Comparison of ENCODE assay signal across 8 cellular contexts in the genomic region with DNA sequence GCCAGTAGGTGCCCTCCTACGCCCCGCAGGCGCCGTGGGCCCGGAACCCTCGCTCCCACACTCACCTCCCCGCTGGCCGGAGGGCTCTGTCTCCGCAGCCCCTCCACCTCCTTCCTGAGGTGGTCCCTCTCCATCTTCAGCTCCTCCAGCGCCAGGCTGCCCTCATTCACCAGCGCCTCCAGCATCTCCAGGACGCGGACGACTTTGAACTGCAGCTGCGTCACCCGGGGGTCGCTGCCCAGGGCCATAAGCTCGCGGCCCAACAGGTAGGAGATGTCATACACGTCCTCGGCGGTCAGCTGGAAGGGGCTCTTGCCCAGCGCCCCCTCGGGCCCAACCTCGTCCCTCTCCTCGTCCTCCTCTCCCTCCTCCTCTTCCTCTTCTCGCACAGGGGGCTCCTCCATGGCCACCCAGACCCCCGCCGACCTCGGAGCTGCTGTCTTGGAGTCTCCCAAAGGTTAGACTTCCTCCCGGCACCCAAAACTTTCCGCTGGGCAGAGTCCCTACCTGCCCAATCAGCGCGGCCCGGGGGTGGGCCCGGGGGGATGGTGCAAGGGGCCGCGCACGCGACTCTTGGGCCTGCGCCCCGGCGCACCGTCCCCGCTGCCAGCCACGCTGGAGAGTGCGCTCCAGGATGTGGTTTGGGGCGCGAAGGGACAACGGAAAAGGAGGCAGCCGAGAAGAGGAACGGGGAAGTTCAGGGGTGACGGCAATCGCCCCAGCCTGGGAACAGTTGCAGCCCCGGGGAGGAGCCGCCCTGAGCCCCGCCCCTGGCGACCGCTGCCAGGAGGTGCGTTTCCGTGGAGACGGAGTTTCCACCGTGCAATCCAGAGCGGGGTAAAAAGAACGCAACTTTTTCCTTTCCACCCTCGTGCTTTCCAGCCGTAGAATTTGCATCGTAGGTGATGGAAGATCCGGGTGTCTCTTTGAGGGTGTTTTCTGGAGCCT. TPM values are rescaled to one million over a fixed set of nuclear protein-coding genes. Genes with fewer than 3 reads are reported as not detected.
DNase-seq lines count a peak whose midpoint lies in the region; ATAC-seq and TF ChIP-seq lines count a peak whose summit lies in the region.

A gene with protein sequence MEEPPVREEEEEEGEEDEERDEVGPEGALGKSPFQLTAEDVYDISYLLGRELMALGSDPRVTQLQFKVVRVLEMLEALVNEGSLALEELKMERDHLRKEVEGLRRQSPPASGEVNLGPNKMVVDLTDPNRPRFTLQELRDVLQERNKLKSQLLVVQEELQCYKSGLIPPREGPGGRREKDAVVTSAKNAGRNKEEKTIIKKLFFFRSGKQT (minus strand): TSS at position 668 of the 948 bp plus-strand sequence. CDS start 264 bp downstream, at position 404.

- peak; percentile 58 for ATAC-seq in HG03064 (IDR thresholded peaks at IDR 0.05; ENCODE audit: low read depth, unreplicated experiment)

- peak; percentile 54 for DNase-seq in AG09319 (ENCODE audit: extremely low read depth, low read depth)
- peak; percentile 63 for DNase-seq in NCI-H460 (ENCODE audit: extremely low read depth, low read depth)
- DNase-seq in activated CD4-positive, alpha-beta T cell treated with anti-CD3 and anti-CD28 coated beads, Interleukin-2, amount 50 U/mL, for 4 hours, result peak; percentile 91 to 92
- peak; percentile 74 to 78 for DNase-seq in dermis microvascular lymphatic vessel endothelial cell (ENCODE audit: low read depth in 2 of 2)
- DNase-seq in lower leg skin (ENCODE audit: low spot score in 2 of 2), result peak; percentile 90 to 98
- DNase-seq in stimulated activated CD4-positive, alpha-beta T cell treated with anti-CD3 and anti-CD28 coated beads, Interleukin-4, amount 100 ng/mL, for 24 hours, result peak; percentile 94

- WGBS in lower leg skin, 2 donors, result 0% methylated on average over 69 of the region's 69 CpGs

- no peak; the same call in 1 of the 2 replicates for TF ChIP-seq CTCF in AG09319 (IDR thresholded peaks at IDR 0.05; ENCODE audit: low read depth, low read length)
- no peak for TF ChIP-seq CTCF in lower leg skin (IDR thresholded peaks at IDR 0.05)

- peak; percentile 66 for TF ChIP-seq POLR2A in GM18526 (IDR thresholded peaks at IDR 0.05; ENCODE audit: extremely low read depth, insufficient read length)
- no peak for TF ChIP-seq POLR2A in lower leg skin (IDR thresholded peaks at IDR 0.05)

- peak within 1 kb of the TSS; percentile 93 for H3K4me3 ChIP-seq in lower leg skin (ENCODE audit: low read depth, poor library complexity, severe bottlenecking)

- intact Hi-C loops in lower leg skin (cut with DNase I; ENCODE audit: low total_unique reads), result no loop called here

RNA-seq across cellular contexts. Expression of the gene that starts here (rescaled TPM):
- 2.3 and 2.5 TPM in 2 replicates for total RNA-seq in NCI-H460 (2014; rRNA removed; shearing (Covaris generic))
- polyA plus RNA-seq in NCI-H460 (2014; cell fraction: nucleus; rRNA removed), result 0.90 and 1.2 TPM in 2 replicates
- total RNA-seq in dermis microvascular lymphatic vessel endothelial cell (2.4 and 3.3 TPM in 2 replicates), lower leg skin (1 to 10 TPM; 2.8 to 5.6 (median 4.2) TPM)

Comparison
In these comparisons a context has a peak if more than half of its experiments do, and no peak if none do; other contexts are left out.
1. Peak in every context shown above with its lines: DNase-seq, ATAC-seq and H3K4me3 ChIP-seq.